ENCODE assay signal across 1 cellular context in genomic region chr11:126106929-126107328, GRCh38.
TF ChIP-seq lines count a peak whose summit lies in the region.

No MANE protein-coding gene starts in this region.

TF ChIP-seq in HepG2, 621 proteins besides CTCF, POLR2A, EP300 and RAD21:
- peak; percentile 56; the same call in 1 of the 2 replicates for TF ChIP-seq ZBTB33 (CRISPR knock-in tag; IDR thresholded peaks at IDR 0.05)
- TF ChIP-seq MZF1 (CRISPR knock-in tag; IDR thresholded peaks at IDR 0.05; ENCODE audit: borderline replicate concordance), result no peak
TF ChIP-seq in HepG2: peak in this region for 1.
